Comparison of ENCODE assay signal across 9 cellular contexts in the genomic region with DNA sequence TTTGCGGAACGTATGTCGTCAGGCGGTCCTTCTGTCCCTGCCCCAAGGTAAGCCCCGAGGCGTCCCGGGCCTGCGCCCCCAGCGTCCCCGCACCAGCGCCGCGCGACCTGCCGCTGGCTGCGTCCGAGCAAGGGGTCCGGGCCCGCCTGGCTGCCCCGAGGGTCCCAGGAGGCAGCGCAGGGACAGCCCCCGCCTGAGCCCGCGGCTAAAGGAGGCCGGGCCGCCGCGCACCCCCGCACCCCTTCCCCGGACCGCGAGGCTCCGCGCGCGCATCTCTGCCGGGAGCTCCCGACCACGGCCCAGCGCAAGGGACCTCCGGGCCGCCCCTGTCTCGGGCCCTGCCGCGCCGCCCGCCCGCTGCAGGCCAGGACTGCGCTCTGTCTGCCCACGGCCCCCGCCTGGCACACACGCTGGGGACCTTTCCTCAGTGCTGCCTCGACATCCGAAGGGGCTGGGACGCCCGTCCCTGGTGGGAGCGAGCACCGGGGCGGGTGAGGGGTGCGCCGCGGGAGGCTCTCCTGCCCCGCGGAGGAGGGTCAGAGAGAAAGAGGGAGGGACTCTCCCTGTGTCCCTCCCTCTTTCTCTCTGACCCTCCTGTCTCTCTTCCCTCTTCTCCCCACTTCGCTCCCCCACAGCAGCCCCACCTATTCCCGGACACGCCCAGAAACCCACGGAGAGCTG. TPM values are rescaled to one million over a fixed set of nuclear protein-coding genes. Genes with fewer than 3 reads are reported as not detected.
DNase-seq lines count a peak whose midpoint lies in the region; ATAC-seq, FAIRE-seq and TF ChIP-seq lines count a peak whose summit lies in the region.
"Had no signal": no experiment of that assay in that cellular context is flagged by ENCODE, and none has a peak within 500 bp of the region (broad histone marks: within the 10 kb centered on the region; RNA-seq: fewer than 3 reads in every experiment).

No MANE protein-coding gene starts in this region.

- H3K4me3 ChIP-seq in H1 (ENCODE audit: extremely low read depth in 1 of 4, insufficient read depth in 2 of 4, low read depth in 3 of 4, low read length in 4 of 4): peak overlapping the region; percentile 33 to 76 (median 50)
- peak overlapping the region; percentile 7 for H3K4me3 ChIP-seq in lung
- peak overlapping the region; percentile 19 for H3K4me3 ChIP-seq in urinary bladder (ENCODE audit: low read depth, low read length)
- no peak overlapping the region for H3K4me3 ChIP-seq in Karpas-422 (ENCODE audit: low read length)

- H3K23me2 ChIP-seq in H1 (ENCODE audit: low read depth, low read length): peaks cover 2% of the 10 kb centered on the region; the same call in 1 of the 2 replicates

- H2BK120ac ChIP-seq in H1 (replicated peaks; ENCODE audit: low read depth, low read length): no peak overlapping the region

- no peak overlapping the region for H3K4me3 Mint-ChIP-seq in activated CD4-positive, alpha-beta T cell treated with anti-CD3 and anti-CD28 coated beads for 36 hours

- H3K23ac ChIP-seq in H1 (ENCODE audit: insufficient read length): no peak overlapping the region

- no peak overlapping the region for H2BK5ac ChIP-seq in H1 (ENCODE audit: low read depth, low read length)

- no peak overlapping the region for H2BK15ac ChIP-seq in H1 (ENCODE audit: low read length)

- peaks cover 0 to 2% (median under 1%) of the 10 kb centered on the region in 4 experiments; a peak in 1 of 7 replicates for H3K4me1 ChIP-seq in H1 (replicated peaks in 1 of 4; ENCODE audit: control insufficient read depth in 3 of 4, insufficient read depth in 4 of 4, low read length in 3 of 4)
- H3K4me1 ChIP-seq in lung (ENCODE audit: control insufficient read depth in 2 of 2, insufficient read depth in 2 of 2, low read length in 2 of 2): no peaks in the 10 kb centered on the region
- peaks cover 3% of the 10 kb centered on the region for H3K4me1 ChIP-seq in urinary bladder (ENCODE audit: insufficient read depth)
- H3K4me1 ChIP-seq in Karpas-422 (ENCODE audit: low read length): no peaks in the 10 kb centered on the region

- POLR2A ChIA-PET in activated CD4-positive, alpha-beta T cell treated with anti-CD3 and anti-CD28 coated beads for 36 hours (lab: Charles Lee): interaction anchor here (0.6 kb wide), 1 partner anchor 60 kb away, joined by 3 read pairs; no protein-coding TSS in a partner anchor
- POLR2A ChIA-PET in H1 (lab: Charles Lee; ENCODE audit: partially characterized antibody): interaction anchor here (0.5 kb wide), 1 partner anchor 371 kb away, joined by 3 read pairs; no protein-coding TSS in a partner anchor

- H3K79me2 ChIP-seq in H1 (ENCODE audit: control insufficient read depth in 1 of 2, insufficient read depth in 2 of 2, low read length in 2 of 2) (no peaks in the 10 kb centered on the region), Karpas-422 (ENCODE audit: low read length) (no peaks in the 10 kb centered on the region)

- H2AK5ac ChIP-seq in H1 (ENCODE audit: low read depth, low read length): no peak overlapping the region

- H3K36me3 ChIP-seq in H1 (ENCODE audit: control insufficient read depth in 2 of 4, insufficient read depth in 4 of 4, low read length in 3 of 4): no peaks in the 10 kb centered on the region
- peaks cover 0 to 6% of the 10 kb centered on the region in 2 donors for H3K36me3 ChIP-seq in lung (ENCODE audit: control insufficient read depth in 2 of 2, insufficient read depth in 2 of 2, low read length in 2 of 2)
- no peaks in the 10 kb centered on the region for H3K36me3 ChIP-seq in urinary bladder (ENCODE audit: insufficient read depth)
- H3K36me3 ChIP-seq in Karpas-422 (ENCODE audit: insufficient read depth, low read length): peaks cover 7% of the 10 kb centered on the region; the same call in 1 of the 2 replicates

- CTCF ChIA-PET in activated CD4-positive, alpha-beta T cell treated with anti-CD3 and anti-CD28 coated beads for 36 hours (lab: Charles Lee): no interaction called here
- CTCF ChIA-PET in H1 (lab: Charles Lee; ENCODE audit: partially characterized antibody): interaction anchor here (0.7 kb wide), 1 partner anchor 188 kb away, joined by 4 read pairs; no protein-coding TSS in a partner anchor

- H3K9ac ChIP-seq in H1 (replicated peaks in 1 of 4; ENCODE audit: extremely low read depth in 1 of 4, low read depth in 3 of 4, low read length in 3 of 4) (no peak overlapping the region), Karpas-422 (ENCODE audit: low read length) (no peak overlapping the region)

- H3K27ac Mint-ChIP-seq in activated CD4-positive, alpha-beta T cell treated with anti-CD3 and anti-CD28 coated beads for 36 hours: no peak overlapping the region

- no peak overlapping the region for H3K27ac ChIP-seq in H1 (ENCODE audit: low read depth, low read length)
- no peak overlapping the region for H3K27ac ChIP-seq in lung (ENCODE audit: low read depth in 1 of 2, low read length in 1 of 2)
- H3K27ac ChIP-seq in urinary bladder (ENCODE audit: low read depth): no peak overlapping the region
- H3K27ac ChIP-seq in Karpas-422 (ENCODE audit: low read length): no peak overlapping the region

- H4K20me1 ChIP-seq in H1 (replicated peaks in 1 of 2; ENCODE audit: control insufficient read depth in 1 of 2, insufficient read depth in 2 of 2, low read length in 2 of 2) (peaks cover 0 to 3% of the 10 kb centered on the region in 2 experiments), Karpas-422 (ENCODE audit: insufficient read depth, low read depth, low read length) (no peaks in the 10 kb centered on the region)

- no peak overlapping the region for H3K4ac ChIP-seq in H1 (replicated peaks; ENCODE audit: insufficient read length, low read depth, low read length)

- no peak overlapping the region for H3K14ac ChIP-seq in H1 (ENCODE audit: insufficient read length)

- H3K36me3 Mint-ChIP-seq in activated CD4-positive, alpha-beta T cell treated with anti-CD3 and anti-CD28 coated beads for 36 hours (ENCODE audit: low read depth): peaks cover 8% of the 10 kb centered on the region

- H4K5ac ChIP-seq in H1 (ENCODE audit: insufficient read length, low read depth, low read length): no peak overlapping the region

- H3K4me2 ChIP-seq in H1 (ENCODE audit: insufficient read depth in 1 of 2, low read depth in 2 of 2, low read length in 2 of 2) (peak overlapping the region; percentile 69 to 75), Karpas-422 (ENCODE audit: low read depth, low read length, poor library complexity, severe bottlenecking) (no peak overlapping the region)

- no peak for TF ChIP-seq EP300 in H1 (IDR thresholded peaks at IDR 0.05; ENCODE audit: borderline replicate concordance in 1 of 2, low read depth in 2 of 2, low read length in 2 of 2)

- H2BK20ac ChIP-seq in H1 (ENCODE audit: low read length): no peak overlapping the region

- H3K79me1 ChIP-seq in H1 (ENCODE audit: low read depth, low read length): no peaks in the 10 kb centered on the region

- ATAC-seq in activated CD4-positive, alpha-beta T cell treated with anti-CD3 and anti-CD28 coated beads for 36 hours: peak; percentile 9
- ATAC-seq in lung (ENCODE audit: insufficient read depth, low FRiP score): peak; percentile 20
- no peak for ATAC-seq in GM18909 (IDR thresholded peaks at IDR 0.05; ENCODE audit: poor library complexity, unreplicated experiment)

- H3K4me1 Mint-ChIP-seq in activated CD4-positive, alpha-beta T cell treated with anti-CD3 and anti-CD28 coated beads for 36 hours: peaks cover 3% of the 10 kb centered on the region

- H2AFZ ChIP-seq in H1 (ENCODE audit: low read length): no peak overlapping the region
- H2AFZ ChIP-seq in Karpas-422 (ENCODE audit: low read length): no peak overlapping the region

- no peak overlapping the region for H4K8ac ChIP-seq in H1 (ENCODE audit: extremely low read depth, insufficient read depth, low read length)

- no peak overlapping the region for H3K56ac ChIP-seq in H1 (replicated peaks; ENCODE audit: insufficient read length, low read depth, low read length)

- intact Hi-C loops in activated CD4-positive, alpha-beta T cell treated with anti-CD3 and anti-CD28 coated beads for 36 hours (cut with DNase I, micrococcal nuclease): no loop called here

- no peaks in the 10 kb centered on the region for H3K9me2 ChIP-seq in Karpas-422 (replicated peaks; ENCODE audit: insufficient read depth, low read length)

- no peak overlapping the region for H4K91ac ChIP-seq in H1 (replicated peaks; ENCODE audit: insufficient read length, low read length)

- TF ChIP-seq POLR2A in H1 (IDR thresholded peaks at IDR 0.05; ENCODE audit: control extremely low read depth in 1 of 2, low read depth in 2 of 2, low read length in 2 of 2): no peak

- H2BK12ac ChIP-seq in H1 (ENCODE audit: low read depth, low read length): no peak overlapping the region

- H3K27me3 Mint-ChIP-seq in activated CD4-positive, alpha-beta T cell treated with anti-CD3 and anti-CD28 coated beads for 36 hours: peaks cover 7% of the 10 kb centered on the region

- no peak for DNase-seq in activated CD4-positive, alpha-beta T cell treated with anti-CD3 and anti-CD28 coated beads for 36 hours
- DNase-seq in activated CD4-positive, alpha-beta T cell treated with anti-CD3 and anti-CD28 coated beads, Interleukin-2, amount 50 U/mL, for 1 hour: no peak
- no peak for DNase-seq in H1 (ENCODE audit: low read depth in 1 of 2, low spot score in 2 of 2)
- DNase-seq in lung (ENCODE audit: low spot score): no peak
- no peak for DNase-seq in Karpas-422
- DNase-seq in activated CD8-positive, alpha-beta memory T cell treated with anti-CD3 and anti-CD28 coated beads for 24 hours: no peak
- DNase-seq: NCI-H2107 had no signal

- H3K27me3 ChIP-seq in H1 (replicated peaks in 1 of 4; ENCODE audit: control insufficient read depth in 3 of 4, extremely low read depth in 1 of 4, insufficient read depth in 3 of 4, low read length in 3 of 4) (peaks cover 0 to 17% (median 9%) of the 10 kb centered on the region in 4 experiments; a peak in 5 of 7 replicates), lung (ENCODE audit: control insufficient read depth, insufficient read depth) (no peaks in the 10 kb centered on the region), Karpas-422 (ENCODE audit: low read length) (no peaks in the 10 kb centered on the region)

- no peaks in the 10 kb centered on the region for H3K9me3 Mint-ChIP-seq in activated CD4-positive, alpha-beta T cell treated with anti-CD3 and anti-CD28 coated beads for 36 hours (ENCODE audit: low read depth)

- H3K9me3 ChIP-seq in H1 (ENCODE audit: insufficient read depth in 2 of 2, low read depth in 1 of 2, low read length in 1 of 2): 0 out of 4 replicates have a peak, but pooled peaks cover 0 to 1% of the 10 kb centered on the region in 2 experiments
- no peaks in the 10 kb centered on the region for H3K9me3 ChIP-seq in lung (ENCODE audit: control insufficient read depth in 2 of 2, insufficient read depth in 1 of 2, low read length in 1 of 2)
- no peaks in the 10 kb centered on the region for H3K9me3 ChIP-seq in Karpas-422 (ENCODE audit: low read length)

- WGBS in H1 (ENCODE audit: extremely low coverage in 1 of 2, insufficient coverage in 1 of 2, insufficient read length in 1 of 2, insufficient replicate concordance in 2 of 2, low coverage in 1 of 2, low lambda C conversion rate in 2 of 2, missing lambda C conversion rate in 1 of 2), 2 experiments: 8% methylated on average over 22 of the region's 68 CpGs; no CpG with 5 or more reads in 1 of the 2 experiments
- 3 to 5% methylated on average over 45 to 68 of the region's 68 CpGs for WGBS in lung, 2 donors
- WGBS in urinary bladder: 1% methylated on average over 68 of the region's 68 CpGs

- no peak for TF ChIP-seq RAD21 in H1 (IDR thresholded peaks at IDR 0.05 in 1 of 2, conservative IDR thresholded peaks at IDR 0.05 in 1 of 2; ENCODE audit: low read depth in 2 of 2, low read length in 2 of 2)

- no peak overlapping the region; the same call in 1 of the 2 replicates for H3K18ac ChIP-seq in H1 (ENCODE audit: extremely low read depth, low read length)

- no peak for FAIRE-seq in H1 (lab: Jason Lieb, UNC)

- no peak for TF ChIP-seq CTCF in H1 (IDR thresholded peaks at IDR 0.05; ENCODE audit: control extremely low read depth in 1 of 3, insufficient read depth in 1 of 3, low read depth in 1 of 3, low read length in 3 of 3)
- TF ChIP-seq CTCF in lung (IDR thresholded peaks at IDR 0.05; ENCODE audit: control extremely low read depth, extremely low read depth): no peak

RNA-seq across cellular contexts. Expression of gene SHH, which starts 25.0 kb away (rescaled TPM):
- total RNA-seq in activated CD4-positive, alpha-beta T cell treated with anti-CD3 and anti-CD28 coated beads for 36 hours: not detected
- not detected in 2 replicates for total RNA-seq in H1 (2021; fragmentation: NEBNext Ultra II Directional; extraction: Animal tissue kit (Norgen Biotek cat#: 25700))
- polyA plus RNA-seq in H1 (2011; rRNA removed) (not detected in 2 replicates), lung (1 to 10 TPM; 1.5 to 4.7 TPM), urinary bladder (8.6 TPM)
- 0.01 TPM for polyA plus RNA-seq in H1 (2011; cell fraction: cytosol; rRNA removed)
- not detected for polyA plus RNA-seq in H1 (2011; cell fraction: nucleus; rRNA removed)
- not detected in 4 replicates for polyA plus RNA-seq in H1 (2012, experiment 1 of 2)
- polyA plus RNA-seq in H1 (2012, experiment 2 of 2): not detected
- polyA plus RNA-seq in H1 (2013, experiment 1 of 2): under 0.01 TPM
- 0.04 TPM for polyA plus RNA-seq in H1 (2013, experiment 2 of 2)
- polyA minus RNA-seq in H1 (2011; rRNA and poly(A)+ RNA removed): 0.03 TPM in 1 of 2 replicates, not detected in the other
- polyA minus RNA-seq in H1 (2011; cell fraction: cytosol; rRNA and poly(A)+ RNA removed): not detected
- polyA minus RNA-seq in H1 (2011; cell fraction: nucleus; rRNA and poly(A)+ RNA removed): not detected
- total RNA-seq in lung (1 to 10 TPM; 4.1 to 9.3 TPM), urinary bladder (13.8 TPM)
- total RNA-seq in Karpas-422 (2014; rRNA removed; shearing (Covaris generic); ENCODE audit: low replicate concordance): not detected in 2 replicates
